Comparison of ENCODE assay signal across 8 cellular contexts in genomic region chr11:47408598-47409439, GRCh38. TPM values are rescaled to one million over a fixed set of nuclear protein-coding genes. Genes with fewer than 3 reads are reported as not detected.
A peak's percentile ranks its signal among the peaks of the same experiment; 100 is the strongest.
DNase-seq lines count a peak whose midpoint lies in the region; ATAC-seq and TF ChIP-seq lines count a peak whose summit lies in the region.

No MANE protein-coding gene starts in this region.

- DNase-seq in right lobe of liver: peak in 1 of 3 donors; percentile 49
- DNase-seq in stimulated activated CD4-positive, alpha-beta T cell treated with anti-CD3 and anti-CD28 coated beads, Interleukin-4, amount 100 ng/mL, for 24 hours: no peak

- peak overlapping the region; percentile 94 for H3K27ac ChIP-seq in 22Rv1
- peak overlapping the region; percentile 49 for H3K27ac ChIP-seq in OCI-LY1 (ENCODE audit: low read depth, low read length, poor library complexity, severe bottlenecking)
- H3K27ac ChIP-seq in cingulate gyrus (ENCODE audit: low read depth, low read length): peak overlapping the region; percentile 84
- H3K27ac ChIP-seq in right lobe of liver: peak overlapping the region; percentile 69 to 80 (median 75)
- peak overlapping the region; percentile 68 for H3K27ac ChIP-seq in thymus (ENCODE audit: low read depth)

- H3K4me3 ChIP-seq in GM12875 (ENCODE audit: low read depth, low read length) (peak overlapping the region; percentile 84), OCI-LY1 (ENCODE audit: low read depth, low read length, poor library complexity, severe bottlenecking) (peak overlapping the region; percentile 77), right lobe of liver (peak overlapping the region; percentile 78 to 86 (median 79)), thymus (ENCODE audit: low read length) (peak overlapping the region; percentile 82)

- no peak for TF ChIP-seq CTCF in 22Rv1 (IDR thresholded peaks at IDR 0.05)
- no peak for TF ChIP-seq CTCF in GM12875 (IDR thresholded peaks at IDR 0.05; ENCODE audit: borderline replicate concordance, insufficient read depth, low read depth, low read length)
- TF ChIP-seq CTCF in OCI-LY1 (IDR thresholded peaks at IDR 0.05; ENCODE audit: low read length): no peak
- no peak for TF ChIP-seq CTCF in right lobe of liver (IDR thresholded peaks at IDR 0.05)

- H3K9me3 ChIP-seq in OCI-LY1 (ENCODE audit: low read length) (no peaks in the 10 kb centered on the region), right lobe of liver (no peaks in the 10 kb centered on the region), thymus (ENCODE audit: control insufficient read depth) (no peaks in the 10 kb centered on the region)

- peaks cover 37% of the 10 kb centered on the region for H3K4me1 ChIP-seq in OCI-LY1 (ENCODE audit: insufficient read depth, low read length, severe bottlenecking)
- H3K4me1 ChIP-seq in right lobe of liver: peaks cover 0 to 15% (median 2%) of the 10 kb centered on the region in 4 donors
- H3K4me1 ChIP-seq in thymus (ENCODE audit: control insufficient read depth, insufficient read depth, low read length): peaks cover 11% of the 10 kb centered on the region

- H3K27me3 ChIP-seq in OCI-LY1 (ENCODE audit: insufficient read depth, low read length) (no peaks in the 10 kb centered on the region), right lobe of liver (no peaks in the 10 kb centered on the region), thymus (ENCODE audit: control insufficient read depth, insufficient read depth) (no peaks in the 10 kb centered on the region)

- 0% methylated on average over 11 of the region's 50 CpGs for WGBS in right lobe of liver (ENCODE audit: insufficient coverage, low coverage, low lambda C conversion rate, missing lambda C conversion rate)
- 18% methylated on average over 50 of the region's 50 CpGs for WGBS in thymus

- H3K36me3 ChIP-seq in OCI-LY1 (ENCODE audit: insufficient read depth, low read length) (no peaks in the 10 kb centered on the region), right lobe of liver (no peaks in the 10 kb centered on the region), thymus (ENCODE audit: control insufficient read depth, insufficient read depth) (peaks cover 19% of the 10 kb centered on the region)

- no peaks in the 10 kb centered on the region for H3K9me2 ChIP-seq in OCI-LY1 (ENCODE audit: low read depth, low read length)

- no peak for TF ChIP-seq POLR2A in right lobe of liver (IDR thresholded peaks at IDR 0.05)

- peak overlapping the region; percentile 86 for H3K9ac ChIP-seq in OCI-LY1 (ENCODE audit: low read length)

- intact Hi-C loops in right lobe of liver (cut with DNase I): no loop called here

- H3K79me2 ChIP-seq in OCI-LY1 (ENCODE audit: insufficient read depth, low read length): no peaks in the 10 kb centered on the region

- ATAC-seq in right lobe of liver (peak in 1 of 4 donors; percentile 2), GM21367 (IDR thresholded peaks at IDR 0.05; ENCODE audit: unreplicated experiment) (no peak)

- H3K4me2 ChIP-seq in OCI-LY1 (ENCODE audit: low read length): peak overlapping the region; percentile 99

- no peak overlapping the region for H2AFZ ChIP-seq in OCI-LY1 (ENCODE audit: low read length)

- no peaks in the 10 kb centered on the region for H3F3A ChIP-seq in OCI-LY1 (ENCODE audit: insufficient read depth, low read length)

- H4K20me1 ChIP-seq in OCI-LY1 (ENCODE audit: insufficient read depth, low read length): no peaks in the 10 kb centered on the region

RNA-seq across cellular contexts. Expression of gene SLC39A13, which starts 0.4 kb away (rescaled TPM):
- total RNA-seq in right lobe of liver: 10 to 100 TPM in 5 of 6 experiments, 1 to 10 TPM in 1; 9.8 to 21.2 (median 13.1) TPM
- 37.1 TPM for polyA plus RNA-seq in thymus

RNA-seq across cellular contexts. Expression of gene PSMC3, which starts 17.4 kb away (rescaled TPM):
- total RNA-seq in right lobe of liver: 10 to 100 TPM; 52.5 to 98.1 (median 63.3) TPM
- 104 TPM for polyA plus RNA-seq in thymus

RNA-seq across cellular contexts. Expression of gene SPI1, which starts 30.5 kb away (rescaled TPM):
- total RNA-seq in right lobe of liver: 10 to 100 TPM in 3 of 6 experiments, 1 to 10 TPM in 3; 7.5 to 29.1 (median 10.1) TPM
- 40.0 TPM for polyA plus RNA-seq in thymus

RNA-seq across cellular contexts. Expression of gene RAPSN, which starts 40.1 kb away (rescaled TPM):
- under 1 TPM in 3 of 6 experiments, not detected in 3; 0.15 to 0.49 (median 0.25) TPM for total RNA-seq in right lobe of liver
- 0.66 TPM for polyA plus RNA-seq in thymus

RNA-seq across cellular contexts. Expression of gene MYBPC3, which starts 56.3 kb away (rescaled TPM):
- under 1 TPM in 5 of 6 experiments, not detected in 1; 0.04 to 0.24 (median 0.13) TPM for total RNA-seq in right lobe of liver
- polyA plus RNA-seq in thymus: 0.55 TPM
